In genomic region chr19:46717716-46718143, GRCh38 we compare ENCODE assay signal across 8 cellular contexts. TPM values are rescaled to one million over a fixed set of nuclear protein-coding genes. Genes with fewer than 3 reads are reported as not detected.
DNase-seq lines count a peak whose midpoint lies in the region; ATAC-seq and TF ChIP-seq lines count a peak whose summit lies in the region.

No MANE protein-coding gene starts in this region.

- H3K27me3 ChIP-seq in iPS-15b (ENCODE audit: control insufficient read depth, insufficient read depth, low read length), result no peaks in the 10 kb centered on the region

- H3K9me3 ChIP-seq in iPS-15b (ENCODE audit: control insufficient read depth, insufficient read depth, low read length), result no peaks in the 10 kb centered on the region

- TF ChIP-seq CTCF in lower leg skin (IDR thresholded peaks at IDR 0.05), result no peak

- H3K4me3 Mint-ChIP-seq in activated CD4-positive, alpha-beta T cell treated with anti-CD3 and anti-CD28 coated beads, Interleukin-2, amount 10 ng/mL, durations not matched to agents 24 days and 14 days, result peak overlapping the region; percentile 97
- peak overlapping the region; percentile 92 for H3K4me3 Mint-ChIP-seq in activated T-cell treated with anti-CD3 and anti-CD28 coated beads, Interleukin-2, amount 50 U/mL, for 4 hours

- peaks cover 2% of the 10 kb centered on the region for H3K4me1 ChIP-seq in iPS-15b (ENCODE audit: control insufficient read depth, insufficient read depth, low read length)

- no peak for TF ChIP-seq POLR2A in lower leg skin (IDR thresholded peaks at IDR 0.05)

- peak overlapping the region; percentile 37 for H3K9ac ChIP-seq in iPS-15b (ENCODE audit: low read depth, low read length)

- H3K36me3 Mint-ChIP-seq in activated CD4-positive, alpha-beta T cell treated with anti-CD3 and anti-CD28 coated beads, Interleukin-2, amount 10 ng/mL, durations not matched to agents 24 days and 14 days (ENCODE audit: low read depth), result peaks cover 42% of the 10 kb centered on the region
- peaks cover 13% of the 10 kb centered on the region for H3K36me3 Mint-ChIP-seq in activated T-cell treated with anti-CD3 and anti-CD28 coated beads, Interleukin-2, amount 50 U/mL, for 4 hours (ENCODE audit: insufficient read depth)

- WGBS in lower leg skin, 2 donors, result 5 to 28% methylated on average over 4 to 6 of the region's 9 CpGs

- H3K27ac Mint-ChIP-seq in activated CD4-positive, alpha-beta T cell treated with anti-CD3 and anti-CD28 coated beads, Interleukin-2, amount 10 ng/mL, durations not matched to agents 24 days and 14 days, result peak overlapping the region; percentile 94

- no peaks in the 10 kb centered on the region for H3K9me3 Mint-ChIP-seq in activated CD4-positive, alpha-beta T cell treated with anti-CD3 and anti-CD28 coated beads, Interleukin-2, amount 10 ng/mL, durations not matched to agents 24 days and 14 days
- H3K9me3 Mint-ChIP-seq in activated T-cell treated with anti-CD3 and anti-CD28 coated beads, Interleukin-2, amount 50 U/mL, for 4 hours, result no peaks in the 10 kb centered on the region

- no peak for DNase-seq in activated CD4-positive, alpha-beta T cell treated with anti-CD3 and anti-CD28 coated beads, Interleukin-2, amount 10 ng/mL, durations not matched to agents 24 days and 14 days
- no peak for DNase-seq in activated CD4-positive, alpha-beta T cell treated with anti-CD3 and anti-CD28 coated beads, Interleukin-2, amount 50 U/mL, for 1 hour
- DNase-seq in activated T-cell treated with anti-CD3 and anti-CD28 coated beads, Interleukin-2, amount 50 U/mL, for 4 hours, result no peak
- DNase-seq in substantia nigra (lab: John Stamatoyannopoulos, UW) (no peak), nucleus accumbens (lab: John Stamatoyannopoulos, UW) (no peak), lower leg skin (ENCODE audit: low spot score in 2 of 2) (no peak)
- no peak for DNase-seq in stimulated activated CD4-positive, alpha-beta T cell treated with anti-CD3 and anti-CD28 coated beads, Interleukin-4, amount 100 ng/mL, for 1 hour

- intact Hi-C loops in activated CD4-positive, alpha-beta T cell treated with anti-CD3 and anti-CD28 coated beads, Interleukin-2, amount 10 ng/mL, durations not matched to agents 24 days and 14 days (cut with micrococcal nuclease), result loop anchor here (2.0 to 5.0 kb wide), 2 partner anchors 69 to 105 kb away; no protein-coding TSS in a partner anchor
- intact Hi-C loops in lower leg skin (cut with DNase I; ENCODE audit: low total_unique reads), result no loop called here

- peak; percentile 23 to 26 for ATAC-seq in activated T-cell treated with anti-CD3 and anti-CD28 coated beads, Interleukin-2, amount 50 U/mL, for 4 hours

- H3K27me3 Mint-ChIP-seq in activated CD4-positive, alpha-beta T cell treated with anti-CD3 and anti-CD28 coated beads, Interleukin-2, amount 10 ng/mL, durations not matched to agents 24 days and 14 days, result no peaks in the 10 kb centered on the region
- no peaks in the 10 kb centered on the region for H3K27me3 Mint-ChIP-seq in activated T-cell treated with anti-CD3 and anti-CD28 coated beads, Interleukin-2, amount 50 U/mL, for 4 hours (ENCODE audit: low read depth)

- H3K36me3 ChIP-seq in iPS-15b (ENCODE audit: control insufficient read depth, insufficient read depth, low read length), result peaks cover 33% of the 10 kb centered on the region

- H3K4me3 ChIP-seq in iPS-15b (ENCODE audit: low read depth, low read length) (peak overlapping the region; percentile 93), lower leg skin (ENCODE audit: low read depth, poor library complexity, severe bottlenecking) (no peak overlapping the region)

- peaks cover 48% of the 10 kb centered on the region for H3K4me1 Mint-ChIP-seq in activated CD4-positive, alpha-beta T cell treated with anti-CD3 and anti-CD28 coated beads, Interleukin-2, amount 10 ng/mL, durations not matched to agents 24 days and 14 days
- H3K4me1 Mint-ChIP-seq in activated T-cell treated with anti-CD3 and anti-CD28 coated beads, Interleukin-2, amount 50 U/mL, for 4 hours (ENCODE audit: low read depth), result peaks cover 44% of the 10 kb centered on the region

- H3K27ac ChIP-seq in substantia nigra (ENCODE audit: low read depth, low read length, poor library complexity, severe bottlenecking), result peak overlapping the region; percentile 82

RNA-seq across cellular contexts. Expression of gene PRKD2, which starts 0.8 kb away (rescaled TPM):
- 89.1 and 90.5 TPM in 2 replicates for total RNA-seq in activated CD4-positive, alpha-beta T cell treated with anti-CD3 and anti-CD28 coated beads, Interleukin-2, amount 10 ng/mL, durations not matched to agents 24 days and 14 days
- total RNA-seq in activated T-cell treated with anti-CD3 and anti-CD28 coated beads, Interleukin-2, amount 50 U/mL, for 4 hours, result 10 to 100 TPM; 45.3 to 59.8 (median 58.1) TPM
- total RNA-seq in lower leg skin, result 100 to 1,000 TPM in 1 of 4 donors, 10 to 100 TPM in 3; 52.6 to 120 (median 66.7) TPM

RNA-seq across cellular contexts. Expression of gene FKRP, which starts 28.1 kb away (rescaled TPM):
- total RNA-seq in activated CD4-positive, alpha-beta T cell treated with anti-CD3 and anti-CD28 coated beads, Interleukin-2, amount 10 ng/mL, durations not matched to agents 24 days and 14 days, result 20.8 and 21.4 TPM in 2 replicates
- total RNA-seq in activated T-cell treated with anti-CD3 and anti-CD28 coated beads, Interleukin-2, amount 50 U/mL, for 4 hours, result 10 to 100 TPM; 26.0 to 31.2 (median 28.9) TPM
- total RNA-seq in lower leg skin, result 10 to 100 TPM in 3 of 4 donors, 1 to 10 TPM in 1; 9.4 to 16.1 (median 12.8) TPM

RNA-seq across cellular contexts. Expression of gene STRN4, which starts 28.5 kb away (rescaled TPM):
- total RNA-seq in activated CD4-positive, alpha-beta T cell treated with anti-CD3 and anti-CD28 coated beads, Interleukin-2, amount 10 ng/mL, durations not matched to agents 24 days and 14 days, result 101 and 107 TPM in 2 replicates
- total RNA-seq in activated T-cell treated with anti-CD3 and anti-CD28 coated beads, Interleukin-2, amount 50 U/mL, for 4 hours, result 10 to 100 TPM; 91.3 to 98.0 (median 96.7) TPM
- 10 to 100 TPM; 81.5 to 97.6 (median 93.5) TPM for total RNA-seq in lower leg skin

RNA-seq across cellular contexts. Expression of gene DACT3, which starts 56.7 kb away (rescaled TPM):
- total RNA-seq in activated CD4-positive, alpha-beta T cell treated with anti-CD3 and anti-CD28 coated beads, Interleukin-2, amount 10 ng/mL, durations not matched to agents 24 days and 14 days, result 3.2 and 3.7 TPM in 2 replicates
- under 1 TPM; 0.50 to 0.71 (median 0.63) TPM for total RNA-seq in activated T-cell treated with anti-CD3 and anti-CD28 coated beads, Interleukin-2, amount 50 U/mL, for 4 hours
- total RNA-seq in lower leg skin, result 1 to 10 TPM; 1.3 to 4.1 (median 2.6) TPM
